15 cellular contexts compared by ENCODE assay signal in genomic region chr1:113201560-113201959, GRCh38.
"Had no signal": no experiment of that assay in that cellular context is flagged by ENCODE, and none has a peak within 500 bp of the region (broad histone marks: within the 10 kb centered on the region; RNA-seq: fewer than 3 reads in every experiment).

No MANE protein-coding gene starts in this region.

- H3K27ac ChIP-seq: dorsolateral prefrontal cortex, gastroesophageal sphincter, neural progenitor cell, ovary had no signal

- H3K4me1 ChIP-seq: gastroesophageal sphincter had no signal

- H3K27me3 ChIP-seq: dorsolateral prefrontal cortex, esophagus squamous epithelium, gastroesophageal sphincter, neural progenitor cell, ovary had no signal

- H3K4me3 ChIP-seq: dorsolateral prefrontal cortex, esophagus squamous epithelium, gastroesophageal sphincter, neural progenitor cell, ovary had no signal

- DNase-seq: cortex of kidney; dorsolateral prefrontal cortex; effector CD8-positive, alpha-beta T cell; esophagus squamous epithelium; foreskin fibroblast; left colon; midbrain; nucleus accumbens; ovary; right cardiac atrium; small intestine; stimulated activated CD4-positive, alpha-beta T cell treated with anti-CD3 and anti-CD28 coated beads, Interleukin-12 subunit alpha, Interleukin-12 subunit beta, amount 100 ng/mL, for 4 hours; stimulated activated naive CD4-positive, alpha-beta T cell had no signal

- H3K36me3 ChIP-seq: esophagus squamous epithelium, gastroesophageal sphincter, neural progenitor cell, ovary had no signal

- H3K9me3 ChIP-seq: esophagus squamous epithelium, ovary had no signal

- FAIRE-seq: small intestine had no signal
